In the genomic region with DNA sequence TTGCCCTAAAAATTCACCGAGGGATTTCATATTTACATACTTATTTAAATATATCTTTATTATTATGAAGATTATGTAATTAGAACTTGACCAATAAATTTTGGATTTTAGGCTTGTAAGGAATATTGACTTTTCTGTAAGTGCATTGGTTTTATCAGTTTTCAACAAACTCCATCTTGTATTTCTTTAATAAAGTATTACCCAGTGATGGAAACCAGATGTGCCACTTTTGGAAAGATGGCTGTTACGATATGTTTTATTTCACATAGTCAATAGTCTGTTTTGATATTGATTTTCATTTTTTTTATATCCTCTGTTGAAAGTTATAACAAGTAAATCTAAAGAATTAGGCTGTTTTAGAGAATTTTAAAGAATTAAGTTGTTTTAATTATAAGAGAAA, we compare ENCODE assay signal across 9 cellular contexts. TPM values are rescaled to one million over a fixed set of nuclear protein-coding genes. Genes with fewer than 3 reads are reported as not detected.
DNase-seq lines count a peak whose midpoint lies in the region; ATAC-seq and TF ChIP-seq lines count a peak whose summit lies in the region.
"Had no signal": no experiment of that assay in that cellular context is flagged by ENCODE, and none has a peak within 500 bp of the region (broad histone marks: within the 10 kb centered on the region; RNA-seq: fewer than 3 reads in every experiment).

No MANE protein-coding gene starts in this region.

- CTCF ChIA-PET in activated naive CD4-positive, alpha-beta T cell treated with anti-CD3 and anti-CD28 coated beads for 36 hours (lab: Charles Lee): interaction anchor here (1.0 to 4.1 kb wide), 2 partner anchors 20 to 33 kb away, joined by 3 to 24 read pairs; no protein-coding TSS in a partner anchor
- CTCF ChIA-PET in T-cell (lab: Charles Lee): interaction anchor here (0.5 to 1.7 kb wide), 4 partner anchors 11 to 326 kb away, joined by 3 to 7 read pairs (median 4); no protein-coding TSS in a partner anchor

- H3K4me3 Mint-ChIP-seq in activated naive CD4-positive, alpha-beta T cell treated with anti-CD3 and anti-CD28 coated beads for 36 hours: peak overlapping the region; percentile 25
- peak overlapping the region; percentile 84 to 93 (median 90) for H3K4me3 Mint-ChIP-seq in T-cell

- intact Hi-C loops in activated naive CD4-positive, alpha-beta T cell treated with anti-CD3 and anti-CD28 coated beads for 36 hours (cut with micrococcal nuclease): loop anchor here (2.0 kb wide), 1 partner anchor 16 kb away; no protein-coding TSS in a partner anchor

- peaks cover 5% of the 10 kb centered on the region for H3K9me3 Mint-ChIP-seq in activated naive CD4-positive, alpha-beta T cell treated with anti-CD3 and anti-CD28 coated beads for 36 hours
- peaks cover 0 to 5% (median 5%) of the 10 kb centered on the region in 3 donors for H3K9me3 Mint-ChIP-seq in T-cell

- POLR2A ChIA-PET in T-cell (lab: Charles Lee): no interaction called here

- TF ChIP-seq CTCF in fibroblast of pulmonary artery (IDR thresholded peaks at IDR 0.05; ENCODE audit: low read length, missing control alignments): no peak

- no peak overlapping the region for H3K27ac ChIP-seq in subcutaneous abdominal adipose tissue (ENCODE audit: low read depth, low read length)

- peaks cover 7 to 37% (median 27%) of the 10 kb centered on the region in 5 donors for H3K4me1 ChIP-seq in subcutaneous abdominal adipose tissue (ENCODE audit: control insufficient read depth in 5 of 5, insufficient read depth in 5 of 5, low read length in 5 of 5)

- peaks cover 0 to 2% (median 0%) of the 10 kb centered on the region in 5 donors for H3K9me3 ChIP-seq in subcutaneous abdominal adipose tissue (ENCODE audit: control insufficient read depth in 5 of 5, low read length in 5 of 5)

- H3K36me3 Mint-ChIP-seq in activated naive CD4-positive, alpha-beta T cell treated with anti-CD3 and anti-CD28 coated beads for 36 hours (ENCODE audit: low read depth): peaks cover 2% of the 10 kb centered on the region
- no peaks in the 10 kb centered on the region for H3K36me3 Mint-ChIP-seq in T-cell

- peak overlapping the region in 3 of 5 donors; percentile 20 to 97 (median 96) for H3K9ac ChIP-seq in subcutaneous abdominal adipose tissue (ENCODE audit: low read length in 5 of 5)

- H3K27ac Mint-ChIP-seq in activated naive CD4-positive, alpha-beta T cell treated with anti-CD3 and anti-CD28 coated beads for 36 hours: no peak overlapping the region
- H3K27ac Mint-ChIP-seq in T-cell: no peak overlapping the region

- no peaks in the 10 kb centered on the region for H3K27me3 ChIP-seq in subcutaneous abdominal adipose tissue (ENCODE audit: control insufficient read depth in 5 of 5, insufficient read depth in 4 of 5, low read length in 5 of 5)

- H3K36me3 ChIP-seq in subcutaneous abdominal adipose tissue (ENCODE audit: control insufficient read depth in 5 of 5, insufficient read depth in 5 of 5, low read length in 5 of 5): peaks cover 0 to 5% (median 2%) of the 10 kb centered on the region in 5 donors

- H3K4me3 ChIP-seq in fibroblast of pulmonary artery (replicated peaks; ENCODE audit: low read depth, low read length): peak overlapping the region; percentile 73
- peak overlapping the region in 1 of 5 donors; percentile 12 for H3K4me3 ChIP-seq in subcutaneous abdominal adipose tissue (ENCODE audit: low read depth in 1 of 5, low read length in 5 of 5)

- no peaks in the 10 kb centered on the region for H3K27me3 Mint-ChIP-seq in activated naive CD4-positive, alpha-beta T cell treated with anti-CD3 and anti-CD28 coated beads for 36 hours (ENCODE audit: low read depth)
- H3K27me3 Mint-ChIP-seq in T-cell: no peaks in the 10 kb centered on the region

- peaks cover 15% of the 10 kb centered on the region for H3K4me1 Mint-ChIP-seq in activated naive CD4-positive, alpha-beta T cell treated with anti-CD3 and anti-CD28 coated beads for 36 hours (ENCODE audit: low read depth)
- peaks cover 18 to 32% (median 27%) of the 10 kb centered on the region in 3 donors for H3K4me1 Mint-ChIP-seq in T-cell

- ATAC-seq in T-cell (replicated peaks in 1 of 4) (no peak), GM21717 (IDR thresholded peaks at IDR 0.05; ENCODE audit: unreplicated experiment) (no peak)

- no peak for DNase-seq in activated naive CD4-positive, alpha-beta T cell treated with anti-CD3 and anti-CD28 coated beads for 36 hours
- DNase-seq in activated naive CD4-positive, alpha-beta T cell (lab: John Stamatoyannopoulos, UW): no peak
- DNase-seq in T-cell (no peak), fibroblast of pulmonary artery (ENCODE audit: low read depth) (no peak), SW480 (ENCODE audit: low spot score) (no peak), NCI-H2171 treated with DMSO at 0.1 percent for 48 hours (lab: John Stamatoyannopoulos, UW) (no peak)
- DNase-seq: stimulated activated CD4-positive, alpha-beta T cell treated with anti-CD3 and anti-CD28 coated beads, Interleukin-15, amount 100 ng/mL, for 24 hours had no signal

RNA-seq across cellular contexts. Expression of gene MON2, which starts 1.8 kb away (rescaled TPM):
- 10 to 100 TPM; 29.2 to 29.8 TPM for total RNA-seq in activated naive CD4-positive, alpha-beta T cell treated with anti-CD3 and anti-CD28 coated beads for 36 hours
- total RNA-seq in T-cell: 10 to 100 TPM; 61.2 to 73.2 (median 66.5) TPM
